1 cellular context compared by ENCODE assay signal in the genomic region with DNA sequence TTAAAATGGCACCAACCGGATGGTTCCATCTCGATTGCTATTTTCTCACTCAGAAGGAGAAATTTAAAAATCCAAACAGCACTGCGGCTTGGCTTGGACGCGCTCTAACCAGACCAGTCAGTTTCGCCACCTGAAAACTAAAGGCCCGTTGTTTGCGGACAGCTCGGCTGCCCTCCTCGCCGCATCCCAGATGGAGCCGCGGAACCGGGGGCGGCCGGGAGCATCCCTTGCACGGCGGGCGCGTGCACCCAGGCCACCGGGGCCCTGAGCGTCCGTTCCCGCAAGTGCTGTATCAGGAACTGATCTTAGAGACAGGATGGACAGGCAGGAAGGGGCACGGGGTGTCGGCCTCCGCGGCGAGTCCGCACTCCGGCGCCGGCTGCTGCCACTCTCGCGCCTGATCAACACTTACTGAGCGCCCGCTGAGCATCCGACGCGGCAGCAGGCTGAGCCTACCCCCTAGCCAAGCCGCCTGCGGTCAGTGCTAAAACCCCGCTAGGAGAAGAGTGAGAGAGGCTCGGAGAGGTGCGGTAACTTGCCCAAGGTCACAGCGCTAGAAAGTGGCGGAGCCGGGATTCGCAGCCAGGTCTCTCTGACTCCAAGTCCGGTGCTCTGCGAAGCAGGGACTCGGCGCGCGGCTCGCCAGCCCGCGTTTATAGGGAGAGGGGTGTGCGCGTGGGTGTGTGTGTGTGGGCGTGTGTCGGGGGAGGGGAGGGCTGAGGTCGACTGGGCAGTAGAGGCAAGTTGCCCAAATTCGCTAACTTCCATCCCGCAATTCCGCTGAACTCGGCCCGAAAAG.
TF ChIP-seq lines count a peak whose summit lies in the region.

A gene with protein sequence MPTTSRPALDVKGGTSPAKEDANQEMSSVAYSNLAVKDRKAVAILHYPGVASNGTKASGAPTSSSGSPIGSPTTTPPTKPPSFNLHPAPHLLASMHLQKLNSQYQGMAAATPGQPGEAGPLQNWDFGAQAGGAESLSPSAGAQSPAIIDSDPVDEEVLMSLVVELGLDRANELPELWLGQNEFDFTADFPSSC (minus strand): TSS at position 629 of the 799 bp plus-strand sequence. CDS start 3,045 bp downstream, outside the sequence.

TF ChIP-seq in liver, 16 proteins besides CTCF, POLR2A, EP300 and RAD21 (continued from another document):
- TF ChIP-seq JUND (IDR thresholded peaks at IDR 0.05), result no peak
- TF ChIP-seq HNF4A (conservative IDR thresholded peaks at IDR 0.05), result no peak
- no peak for TF ChIP-seq EGR1 (IDR thresholded peaks at IDR 0.05; ENCODE audit: low read depth in 2 of 2)
- TF ChIP-seq YY1 (IDR thresholded peaks at IDR 0.05), result no peak
- TF ChIP-seq, protein P1, sequence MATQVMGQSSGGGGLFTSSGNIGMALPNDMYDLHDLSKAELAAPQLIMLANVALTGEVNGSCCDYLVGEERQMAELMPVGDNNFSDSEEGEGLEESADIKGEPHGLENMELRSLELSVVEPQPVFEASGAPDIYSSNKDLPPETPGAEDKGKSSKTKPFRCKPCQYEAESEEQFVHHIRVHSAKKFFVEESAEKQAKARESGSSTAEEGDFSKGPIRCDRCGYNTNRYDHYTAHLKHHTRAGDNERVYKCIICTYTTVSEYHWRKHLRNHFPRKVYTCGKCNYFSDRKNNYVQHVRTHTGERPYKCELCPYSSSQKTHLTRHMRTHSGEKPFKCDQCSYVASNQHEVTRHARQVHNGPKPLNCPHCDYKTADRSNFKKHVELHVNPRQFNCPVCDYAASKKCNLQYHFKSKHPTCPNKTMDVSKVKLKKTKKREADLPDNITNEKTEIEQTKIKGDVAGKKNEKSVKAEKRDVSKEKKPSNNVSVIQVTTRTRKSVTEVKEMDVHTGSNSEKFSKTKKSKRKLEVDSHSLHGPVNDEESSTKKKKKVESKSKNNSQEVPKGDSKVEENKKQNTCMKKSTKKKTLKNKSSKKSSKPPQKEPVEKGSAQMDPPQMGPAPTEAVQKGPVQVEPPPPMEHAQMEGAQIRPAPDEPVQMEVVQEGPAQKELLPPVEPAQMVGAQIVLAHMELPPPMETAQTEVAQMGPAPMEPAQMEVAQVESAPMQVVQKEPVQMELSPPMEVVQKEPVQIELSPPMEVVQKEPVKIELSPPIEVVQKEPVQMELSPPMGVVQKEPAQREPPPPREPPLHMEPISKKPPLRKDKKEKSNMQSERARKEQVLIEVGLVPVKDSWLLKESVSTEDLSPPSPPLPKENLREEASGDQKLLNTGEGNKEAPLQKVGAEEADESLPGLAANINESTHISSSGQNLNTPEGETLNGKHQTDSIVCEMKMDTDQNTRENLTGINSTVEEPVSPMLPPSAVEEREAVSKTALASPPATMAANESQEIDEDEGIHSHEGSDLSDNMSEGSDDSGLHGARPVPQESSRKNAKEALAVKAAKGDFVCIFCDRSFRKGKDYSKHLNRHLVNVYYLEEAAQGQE (IDR thresholded peaks at IDR 0.05), result no peak
